ENCODE assay signal across 9 cellular contexts in the genomic region with DNA sequence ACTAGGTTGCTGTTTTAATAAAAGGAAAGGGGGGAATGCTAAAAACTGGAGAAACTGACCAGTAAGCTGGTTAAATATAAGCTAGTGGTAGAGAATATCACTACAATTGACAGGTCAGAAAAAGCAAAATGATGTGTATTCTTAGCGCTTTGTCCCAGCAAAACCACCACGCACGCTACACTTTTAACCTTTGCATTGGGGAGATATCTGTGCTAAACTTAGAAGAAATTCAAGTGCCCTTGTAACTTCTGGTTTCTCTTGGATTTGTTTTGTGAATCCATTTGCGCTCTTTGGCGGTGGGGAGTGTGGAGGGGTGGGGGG. TPM values are rescaled to one million over a fixed set of nuclear protein-coding genes. Genes with fewer than 3 reads are reported as not detected.
DNase-seq lines count a peak whose midpoint lies in the region; ATAC-seq and TF ChIP-seq lines count a peak whose summit lies in the region.
"Had no signal": no experiment of that assay in that cellular context is flagged by ENCODE, and none has a peak within 500 bp of the region (broad histone marks: within the 10 kb centered on the region; RNA-seq: fewer than 3 reads in every experiment).

No MANE protein-coding gene starts in this region.

- WGBS in gastroesophageal sphincter (ENCODE audit: low coverage in 1 of 2), 2 donors: 81 to 87% methylated on average over 3 to 5 of the region's 5 CpGs

- DNase-seq in H7 (no peak), NCI-H146 treated with DMSO at 0.1 percent for 48 hours (lab: John Stamatoyannopoulos, UW; ENCODE audit: unreplicated experiment) (no peak), cerebellum (ENCODE audit: low spot score) (no peak)
- DNase-seq in activated CD4-positive, CD25-positive, alpha-beta regulatory T cell (lab: John Stamatoyannopoulos, UW): no peak
- DNase-seq: NCI-H2029 treated with DMSO at 0.1 percent for 48 hours had no signal

- H3K36me3 ChIP-seq in H7 (replicated peaks; ENCODE audit: control insufficient read depth, insufficient read depth, low read length) (no peaks in the 10 kb centered on the region; the same call in 1 of the 2 replicates), gastroesophageal sphincter (no peaks in the 10 kb centered on the region)

- H3K27ac ChIP-seq in VCaP (peak overlapping the region; percentile 72), gastroesophageal sphincter (peak overlapping the region in 3 of 4 donors; percentile 91 to 94 (median 92)), skin epidermis (peak overlapping the region in 16 of 21 experiments; percentile 79 to 98 (median 93))

- ATAC-seq in gastroesophageal sphincter (no peak), HG03095 (IDR thresholded peaks at IDR 0.05; ENCODE audit: unreplicated experiment) (no peak)

- peak overlapping the region; percentile 87 for H3K4me3 ChIP-seq in H7 (ENCODE audit: insufficient read depth, low read depth, low read length)
- peak overlapping the region; percentile 63 to 78 for H3K4me3 ChIP-seq in gastroesophageal sphincter
- H3K4me3 ChIP-seq in skin epidermis: peak overlapping the region; percentile 63 to 99 (median 89)

- TF ChIP-seq CTCF in VCaP (conservative IDR thresholded peaks at IDR 0.05): no peak
- TF ChIP-seq CTCF in gastroesophageal sphincter (IDR thresholded peaks at IDR 0.05): no peak

- TF ChIP-seq POLR2A in gastroesophageal sphincter (IDR thresholded peaks at IDR 0.05): no peak

- H3K9me3 ChIP-seq in gastroesophageal sphincter: no peaks in the 10 kb centered on the region

- peaks cover 7 to 68% (median 16%) of the 10 kb centered on the region in 3 donors for H3K4me1 ChIP-seq in gastroesophageal sphincter

- H3K27me3 ChIP-seq in H7 (ENCODE audit: control insufficient read depth, insufficient read depth, low read length) (peaks cover 5% of the 10 kb centered on the region; the same call in 1 of the 2 replicates), gastroesophageal sphincter (no peaks in the 10 kb centered on the region)

- no peak for TF ChIP-seq EP300 in gastroesophageal sphincter (IDR thresholded peaks at IDR 0.05)

RNA-seq across cellular contexts. Expression of a gene that starts 1.4 kb away (rescaled TPM):
- 8.7 and 10.9 TPM in 2 replicates for total RNA-seq in H7 (2014; rRNA removed; shearing (Covaris generic))
- total RNA-seq in gastroesophageal sphincter (10 to 100 TPM; 12.9 to 15.7 (median 14.0) TPM), cerebellum (31.6 TPM)
